Comparison of ENCODE assay signal across 10 cellular contexts in genomic region chr6:1619666-1620503, GRCh38. TPM values are rescaled to one million over a fixed set of nuclear protein-coding genes. Genes with fewer than 3 reads are reported as not detected.
DNase-seq lines count a peak whose midpoint lies in the region; ATAC-seq, FAIRE-seq and TF ChIP-seq lines count a peak whose summit lies in the region.
"Had no signal": no experiment of that assay in that cellular context is flagged by ENCODE, and none has a peak within 500 bp of the region (broad histone marks: within the 10 kb centered on the region; RNA-seq: fewer than 3 reads in every experiment).

No MANE protein-coding gene starts in this region.

- H3K9me3 Mint-ChIP-seq in CD8-positive, alpha-beta memory T cell: no peaks in the 10 kb centered on the region
- H3K9me3 Mint-ChIP-seq: CD4-positive, alpha-beta memory T cell; neural crest cell had no signal

- WGBS in iPS DF 6.9 (ENCODE audit: insufficient coverage, insufficient read length): no CpG with 5 or more reads among the region's 85 CpGs

- peaks cover 6% of the 10 kb centered on the region; the same call in 1 of the 2 replicates for H3K4me1 ChIP-seq in iPS DF 6.9 (ENCODE audit: control insufficient read depth, insufficient read depth, low read length)
- no peaks in the 10 kb centered on the region for H3K4me1 ChIP-seq in CD8-positive, alpha-beta memory T cell (ENCODE audit: insufficient read depth, low read length)

- H3K27me3 ChIP-seq in WERI-Rb-1 (ENCODE audit: insufficient read depth, low read depth, severe bottlenecking) (peaks cover 15% of the 10 kb centered on the region), iPS DF 6.9 (ENCODE audit: control insufficient read depth, insufficient read depth, low read length) (peaks cover 99% of the 10 kb centered on the region)
- H3K27me3 ChIP-seq in CD8-positive, alpha-beta memory T cell (ENCODE audit: insufficient read depth, low read length, poor library complexity, severe bottlenecking): peaks cover 19% of the 10 kb centered on the region

- peaks cover 58 to 67% of the 10 kb centered on the region in 2 donors for H3K27me3 Mint-ChIP-seq in CD8-positive, alpha-beta memory T cell

- no peak overlapping the region for H3K27ac Mint-ChIP-seq in CD8-positive, alpha-beta memory T cell
- H3K27ac Mint-ChIP-seq: CD4-positive, alpha-beta memory T cell had no signal

- H3K4me3 ChIP-seq in WERI-Rb-1 (ENCODE audit: low read depth, low read length): peak overlapping the region; percentile 29
- peak overlapping the region; percentile 10; the same call in 1 of the 2 replicates for H3K4me3 ChIP-seq in iPS DF 6.9 (ENCODE audit: low read length)
- no peak overlapping the region for H3K4me3 ChIP-seq in CD8-positive, alpha-beta memory T cell (ENCODE audit: low read length)

- H3K36me3 ChIP-seq in WERI-Rb-1: no peaks in the 10 kb centered on the region
- H3K36me3 ChIP-seq in iPS DF 6.9 (ENCODE audit: control insufficient read depth, insufficient read depth, low read length): no peaks in the 10 kb centered on the region
- no peaks in the 10 kb centered on the region for H3K36me3 ChIP-seq in CD8-positive, alpha-beta memory T cell (ENCODE audit: insufficient read depth, low read length)

- ATAC-seq in GM21381 (IDR thresholded peaks at IDR 0.05; ENCODE audit: unreplicated experiment): no peak

- CTCF ChIA-PET in CD8-positive, alpha-beta memory T cell (lab: Charles Lee): no interaction called here

- POLR2A ChIA-PET in CD8-positive, alpha-beta memory T cell (lab: Charles Lee): no interaction called here

- H3K27ac ChIP-seq in WERI-Rb-1 (no peak overlapping the region), iPS DF 6.9 (ENCODE audit: low read length) (no peak overlapping the region)
- no peak overlapping the region for H3K27ac ChIP-seq in CD8-positive, alpha-beta memory T cell (ENCODE audit: low read depth, low read length)

- peaks cover under 1 to 4% (median 2%) of the 10 kb centered on the region in 3 donors for H3K4me1 Mint-ChIP-seq in CD8-positive, alpha-beta memory T cell

- intact Hi-C loops in posterior vena cava (cut with DNase I): loop anchor here (2.0 to 10.0 kb wide), 6 partner anchors 62 to 1362 kb away; no protein-coding TSS in a partner anchor

- peaks cover 2 to 19% (median 18%) of the 10 kb centered on the region in 3 donors for H3K36me3 Mint-ChIP-seq in CD8-positive, alpha-beta memory T cell

- no peak overlapping the region for H3K4me3 Mint-ChIP-seq in CD8-positive, alpha-beta memory T cell
- H3K4me3 Mint-ChIP-seq: CD4-positive, alpha-beta memory T cell; neural crest cell had no signal

- DNase-seq in ELF-1 (ENCODE audit: low read depth, low spot score) (peak; percentile 89), WERI-Rb-1 (no peak), iPS DF 6.9 (ENCODE audit: low read depth, low spot score) (no peak), posterior vena cava (ENCODE audit: low spot score) (peak; percentile 88), SW 1271 (lab: John Stamatoyannopoulos, UW) (no peak), D721Med (ENCODE audit: insufficient read length, low spot score) (no peak)
- DNase-seq in CD8-positive, alpha-beta memory T cell: no peak
- DNase-seq: CD4-positive, alpha-beta memory T cell had no signal

- no peak for FAIRE-seq in D721Med (lab: Jason Lieb, UNC)

- TF ChIP-seq CTCF in WERI-Rb-1 (IDR thresholded peaks at IDR 0.05; ENCODE audit: low read depth, low read length) (no peak), D721Med (IDR thresholded peaks at IDR 0.05; ENCODE audit: insufficient read depth, missing control alignments) (no peak)

- H3K9me3 ChIP-seq in WERI-Rb-1 (ENCODE audit: severe bottlenecking) (no peaks in the 10 kb centered on the region), iPS DF 6.9 (ENCODE audit: control insufficient read depth, insufficient read depth, low read length) (no peaks in the 10 kb centered on the region)
- H3K9me3 ChIP-seq in CD8-positive, alpha-beta memory T cell (ENCODE audit: low read length): no peaks in the 10 kb centered on the region

RNA-seq across cellular contexts. Expression of gene FOXC1, which starts 10.2 kb away (rescaled TPM):
- 10 to 100 TPM; 27.6 to 33.5 TPM for total RNA-seq in posterior vena cava
- not detected for total RNA-seq in CD8-positive, alpha-beta memory T cell
- polyA plus RNA-seq in CD8-positive, alpha-beta memory T cell: not detected
- total RNA-seq: CD4-positive, alpha-beta memory T cell had no signal
- polyA plus RNA-seq: CD4-positive, alpha-beta memory T cell had no signal

Comparison
In these comparisons a context has a peak if more than half of its experiments do, and no peak if none do; other contexts are left out.
1. DNase-seq: peak in ELF-1 (single experiment) and posterior vena cava (single experiment); none in WERI-Rb-1 (single experiment), iPS DF 6.9 (single experiment), SW 1271 (0 of 2), CD8-positive, alpha-beta memory T cell (0 of 5) and D721Med (single experiment).
2. RNA of gene FOXC1, which starts 10.2 kb away (total RNA-seq): 27.6 to 33.5 TPM in posterior vena cava; not detected in CD8-positive, alpha-beta memory T cell; every median in the first group is over 10 times any median in the second.